2 cellular contexts compared by ENCODE assay signal in the genomic region with DNA sequence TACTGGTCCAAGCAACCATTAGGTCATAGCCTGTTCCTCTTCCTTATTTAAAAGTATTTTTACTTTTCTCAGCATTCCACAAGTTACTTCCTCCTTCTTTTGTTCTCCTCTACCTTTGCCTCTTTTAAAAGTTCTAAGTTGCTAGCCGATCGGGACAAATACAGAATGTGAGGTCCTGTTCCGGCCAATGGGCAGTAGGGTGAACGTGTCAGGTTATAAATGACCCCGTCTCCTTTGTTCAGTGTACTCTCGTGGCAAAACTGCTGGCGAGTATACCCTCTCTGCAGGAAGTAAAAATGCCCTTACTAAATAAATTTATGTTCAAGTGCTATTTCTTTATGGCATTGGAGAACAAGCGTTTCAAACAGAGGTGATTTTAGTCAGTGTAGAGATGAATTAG.
A peak's percentile ranks its signal among the peaks of the same experiment; 100 is the strongest.
TF ChIP-seq lines count a peak whose summit lies in the region.

No MANE protein-coding gene starts in this region.

TF ChIP-seq in liver, 16 proteins besides CTCF, POLR2A, EP300 and RAD21:
- peak in 1 of 2 donors; percentile 17 for TF ChIP-seq RXRA (IDR thresholded peaks at IDR 0.05)
- TF ChIP-seq EGR1 (IDR thresholded peaks at IDR 0.05; ENCODE audit: low read depth in 2 of 2) = no peak
- peak; percentile 4 to 13 for TF ChIP-seq HNF4A (conservative IDR thresholded peaks at IDR 0.05)
- TF ChIP-seq YY1 (IDR thresholded peaks at IDR 0.05) = no peak
- no peak for TF ChIP-seq NR2F2 (IDR thresholded peaks at IDR 0.05)
- TF ChIP-seq, protein P1, sequence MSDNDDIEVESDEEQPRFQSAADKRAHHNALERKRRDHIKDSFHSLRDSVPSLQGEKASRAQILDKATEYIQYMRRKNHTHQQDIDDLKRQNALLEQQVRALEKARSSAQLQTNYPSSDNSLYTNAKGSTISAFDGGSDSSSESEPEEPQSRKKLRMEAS (IDR thresholded peaks at IDR 0.05) = no peak

TF ChIP-seq in HepG2, 621 proteins besides CTCF, POLR2A, EP300 and RAD21:
- TF ChIP-seq CEBPZ (IDR thresholded peaks at IDR 0.05; ENCODE audit: low read length) = no peak
- TF ChIP-seq NRL (CRISPR knock-in tag; IDR thresholded peaks at IDR 0.05; ENCODE audit: borderline replicate concordance) = no peak
- no peak for TF ChIP-seq ZNF574 (CRISPR knock-in tag; IDR thresholded peaks at IDR 0.05)
- TF ChIP-seq ZSCAN30 (CRISPR knock-in tag; IDR thresholded peaks at IDR 0.05) = no peak
- no peak for TF ChIP-seq PHF5A (CRISPR knock-in tag; IDR thresholded peaks at IDR 0.05; ENCODE audit: low read depth, unreplicated experiment)
- TF ChIP-seq RBM39 (IDR thresholded peaks at IDR 0.05; ENCODE audit: low read depth, low read length, poor library complexity, severe bottlenecking) = no peak
- TF ChIP-seq IRX3 (CRISPR knock-in tag; IDR thresholded peaks at IDR 0.05; ENCODE audit: borderline replicate concordance, low read depth) = no peak
- TF ChIP-seq ZNF274 (CRISPR knock-in tag; IDR thresholded peaks at IDR 0.05) = no peak
- TF ChIP-seq FOXM1 (CRISPR knock-in tag; IDR thresholded peaks at IDR 0.05) = no peak
- no peak for TF ChIP-seq ZNF850 (CRISPR knock-in tag; conservative IDR thresholded peaks at IDR 0.05)
- TF ChIP-seq ZNF569 (CRISPR knock-in tag; IDR thresholded peaks at IDR 0.05; ENCODE audit: borderline replicate concordance) = no peak
- no peak for TF ChIP-seq NR2C2 (CRISPR knock-in tag; IDR thresholded peaks at IDR 0.05; ENCODE audit: borderline replicate concordance)
- TF ChIP-seq, protein P2, sequence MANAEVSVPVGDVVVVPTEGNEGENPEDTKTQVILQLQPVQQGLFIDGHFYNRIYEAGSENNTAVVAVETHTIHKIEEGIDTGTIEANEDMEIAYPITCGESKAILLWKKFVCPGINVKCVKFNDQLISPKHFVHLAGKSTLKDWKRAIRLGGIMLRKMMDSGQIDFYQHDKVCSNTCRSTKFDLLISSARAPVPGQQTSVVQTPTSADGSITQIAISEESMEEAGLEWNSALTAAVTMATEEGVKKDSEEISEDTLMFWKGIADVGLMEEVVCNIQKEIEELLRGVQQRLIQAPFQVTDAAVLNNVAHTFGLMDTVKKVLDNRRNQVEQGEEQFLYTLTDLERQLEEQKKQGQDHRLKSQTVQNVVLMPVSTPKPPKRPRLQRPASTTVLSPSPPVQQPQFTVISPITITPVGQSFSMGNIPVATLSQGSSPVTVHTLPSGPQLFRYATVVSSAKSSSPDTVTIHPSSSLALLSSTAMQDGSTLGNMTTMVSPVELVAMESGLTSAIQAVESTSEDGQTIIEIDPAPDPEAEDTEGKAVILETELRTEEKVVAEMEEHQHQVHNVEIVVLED (CRISPR knock-in tag; IDR thresholded peaks at IDR 0.05; ENCODE audit: borderline replicate concordance) = no peak
- no peak for TF ChIP-seq TEAD2 (CRISPR knock-in tag; IDR thresholded peaks at IDR 0.05)
- no peak for TF ChIP-seq ZNF496 (CRISPR knock-in tag; IDR thresholded peaks at IDR 0.05; ENCODE audit: insufficient replicate concordance)
